11 cellular contexts compared by ENCODE assay signal in the genomic region with DNA sequence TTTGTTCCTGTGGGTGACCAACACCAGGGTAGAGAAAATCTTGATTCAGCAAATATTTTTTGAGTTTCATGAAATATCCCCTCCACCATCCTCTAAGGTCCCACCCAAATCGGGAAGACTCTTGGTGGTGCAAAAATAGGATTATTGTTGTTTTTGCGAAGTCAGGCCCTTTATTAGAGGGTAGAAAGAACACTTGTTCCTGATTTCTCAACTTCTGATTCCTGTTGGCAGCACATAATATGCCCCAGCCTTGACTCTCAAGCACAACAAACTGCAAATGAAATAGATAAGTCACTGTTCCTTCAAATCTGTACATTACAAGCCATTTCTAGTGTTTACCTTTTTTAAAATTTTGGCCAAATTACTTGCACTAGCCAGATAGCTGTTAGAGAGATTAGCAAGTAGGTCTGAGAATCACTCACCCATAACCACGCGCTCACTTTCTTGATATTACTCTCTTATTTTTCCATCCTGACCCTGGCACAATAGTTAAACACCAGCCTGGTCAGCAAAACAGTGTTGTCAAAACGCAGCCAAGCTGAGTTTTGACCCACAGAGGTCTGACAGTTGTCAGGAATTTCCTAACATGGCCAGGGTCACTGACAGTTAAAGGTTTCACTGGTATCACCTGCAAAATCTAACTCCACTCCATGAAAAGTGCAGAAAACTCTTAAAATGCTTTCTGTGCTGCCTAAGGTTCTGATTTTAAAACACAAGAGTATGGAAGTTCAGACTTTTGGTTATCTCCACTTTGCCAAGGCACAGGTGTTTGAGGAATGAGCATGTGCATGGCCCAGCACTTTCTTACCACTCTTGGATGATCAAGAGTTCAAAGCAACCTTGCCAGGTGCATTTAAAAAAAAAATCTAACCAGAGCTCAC.
DNase-seq lines count a peak whose midpoint lies in the region; ATAC-seq, FAIRE-seq and TF ChIP-seq lines count a peak whose summit lies in the region.
"Had no signal": no experiment of that assay in that cellular context is flagged by ENCODE, and none has a peak within 500 bp of the region (broad histone marks: within the 10 kb centered on the region; RNA-seq: fewer than 3 reads in every experiment).

No MANE protein-coding gene starts in this region.

- intact Hi-C loops in pancreas (cut with DNase I), result no loop called here

- H4K20me1 ChIP-seq in OCI-LY1 (ENCODE audit: insufficient read depth, low read length), result no peaks in the 10 kb centered on the region

- H3K9ac ChIP-seq in OCI-LY1 (ENCODE audit: low read length), result no peak overlapping the region

- H3K4me1 ChIP-seq in OCI-LY1 (ENCODE audit: insufficient read depth, low read length, severe bottlenecking) (peaks cover 22% of the 10 kb centered on the region), pancreas (peaks cover 20 to 36% (median 22%) of the 10 kb centered on the region in 3 donors)

- no peaks in the 10 kb centered on the region for H3K27me3 ChIP-seq in OCI-LY1 (ENCODE audit: insufficient read depth, low read length)
- H3K27me3 ChIP-seq in pancreas, result no peaks in the 10 kb centered on the region

- TF ChIP-seq CTCF in OCI-LY1 (IDR thresholded peaks at IDR 0.05; ENCODE audit: low read length), result no peak
- TF ChIP-seq CTCF in pancreas (IDR thresholded peaks at IDR 0.05), result no peak

- H3K4me3 ChIP-seq in OCI-LY1 (ENCODE audit: low read depth, low read length, poor library complexity, severe bottlenecking) (no peak overlapping the region), pancreas (no peak overlapping the region)

- no peaks in the 10 kb centered on the region for H3K36me3 ChIP-seq in OCI-LY1 (ENCODE audit: insufficient read depth, low read length)
- H3K36me3 ChIP-seq in pancreas, result no peaks in the 10 kb centered on the region

- no peak overlapping the region for H2AFZ ChIP-seq in OCI-LY1 (ENCODE audit: low read length)

- H3K27ac ChIP-seq in OCI-LY1 (ENCODE audit: low read depth, low read length, poor library complexity, severe bottlenecking) (peak overlapping the region; percentile 68), pancreas (peak overlapping the region; percentile 22 to 75 (median 48))
- H3K27ac ChIP-seq: epithelial cell of prostate had no signal

- H3K79me2 ChIP-seq in OCI-LY1 (ENCODE audit: insufficient read depth, low read length), result no peaks in the 10 kb centered on the region

- FAIRE-seq in pancreas (lab: Jason Lieb, UNC), result no peak

- ATAC-seq in GM18511 (IDR thresholded peaks at IDR 0.05; ENCODE audit: unreplicated experiment), result peak; percentile 76
- peak; percentile 56 for ATAC-seq in GM21737 (IDR thresholded peaks at IDR 0.05; ENCODE audit: unreplicated experiment)
- ATAC-seq in pancreas, result peak; percentile 63 to 79 (median 72)

- no peaks in the 10 kb centered on the region for H3K9me3 ChIP-seq in OCI-LY1 (ENCODE audit: low read length)
- H3K9me3 ChIP-seq in pancreas, result no peaks in the 10 kb centered on the region

- H3F3A ChIP-seq in OCI-LY1 (ENCODE audit: insufficient read depth, low read length), result no peaks in the 10 kb centered on the region

- H3K9me2 ChIP-seq in OCI-LY1 (ENCODE audit: low read depth, low read length), result no peaks in the 10 kb centered on the region

- no peak for DNase-seq in pancreas
- no peak for DNase-seq in NCI-H2196 treated with DMSO at 0.1 percent for 48 hours (lab: John Stamatoyannopoulos, UW; ENCODE audit: unreplicated experiment)
- no peak for DNase-seq in LoVo (ENCODE audit: low spot score)
- DNase-seq in activated CD4-positive, alpha-beta T cell treated with anti-CD3 and anti-CD28 coated beads, Interleukin-2, amount 50 U/mL, for 1 hour, result no peak
- no peak for DNase-seq in NCI-H1694 treated with DMSO at 0.1 percent for 48 hours (lab: John Stamatoyannopoulos, UW)
- DNase-seq: midbrain, NCI-H146 had no signal

- peak overlapping the region; percentile 36; the same call in 1 of the 2 replicates for H3K4me2 ChIP-seq in OCI-LY1 (ENCODE audit: low read length)

- WGBS in pancreas, 2 donors, result 8 to 17% methylated on average over 5 of the region's 5 CpGs
